Comparison of ENCODE assay signal across 8 cellular contexts in genomic region chr2:75064691-75065396, GRCh38.
DNase-seq lines count a peak whose midpoint lies in the region; ATAC-seq and TF ChIP-seq lines count a peak whose summit lies in the region.

No MANE protein-coding gene starts in this region.

- H3K27me3 ChIP-seq in uterus = no peaks in the 10 kb centered on the region

- ATAC-seq in HG03095 (IDR thresholded peaks at IDR 0.05; ENCODE audit: unreplicated experiment) = peak; percentile 77

- H3K27ac ChIP-seq in 22Rv1 = no peak overlapping the region
- no peak overlapping the region for H3K27ac ChIP-seq in uterus

- H3K36me3 ChIP-seq in uterus = no peaks in the 10 kb centered on the region

- H3K4me3 ChIP-seq in uterus = no peak overlapping the region

- TF ChIP-seq CTCF in 22Rv1 (IDR thresholded peaks at IDR 0.05) (peak; percentile 97), GM12872 (IDR thresholded peaks at IDR 0.05; ENCODE audit: insufficient read depth, low read depth, low read length) (peak; percentile 89), uterus (IDR thresholded peaks at IDR 0.05) (peak in 3 of 4 experiments; percentile 4 to 22 (median 21))

- H3K4me1 ChIP-seq in uterus = no peaks in the 10 kb centered on the region

- no peaks in the 10 kb centered on the region for H3K9me3 ChIP-seq in uterus

- no peak for TF ChIP-seq POLR2A in uterus (IDR thresholded peaks at IDR 0.05)

- intact Hi-C loops in uterus (cut with DNase I; ENCODE audit: low total_unique reads) = no loop called here

- peak; percentile 51 for DNase-seq in NCI-H774 (lab: John Stamatoyannopoulos, UW)
- peak; percentile 47 for DNase-seq in activated CD8-positive, alpha-beta memory T cell treated with anti-CD3 and anti-CD28 coated beads, Interleukin-2, amount 50 U/mL, for 4 hours
- peak; percentile 43 for DNase-seq in fibroblast of peridontal ligament (ENCODE audit: extremely low read depth)
- DNase-seq in occipital lobe (lab: John Stamatoyannopoulos, UW) = peak; percentile 19
- DNase-seq in uterus = peak in 1 of 2 donors; percentile 21

Comparison
In these comparisons a context has a peak if more than half of its experiments do, and no peak if none do; other contexts are left out.
1. CTCF ChIP-seq: peak in every context shown above with its lines; median percentile 97 in 22Rv1; 89 in GM12872; 21 in uterus.